33 cellular contexts compared by ENCODE assay signal in the genomic region with DNA sequence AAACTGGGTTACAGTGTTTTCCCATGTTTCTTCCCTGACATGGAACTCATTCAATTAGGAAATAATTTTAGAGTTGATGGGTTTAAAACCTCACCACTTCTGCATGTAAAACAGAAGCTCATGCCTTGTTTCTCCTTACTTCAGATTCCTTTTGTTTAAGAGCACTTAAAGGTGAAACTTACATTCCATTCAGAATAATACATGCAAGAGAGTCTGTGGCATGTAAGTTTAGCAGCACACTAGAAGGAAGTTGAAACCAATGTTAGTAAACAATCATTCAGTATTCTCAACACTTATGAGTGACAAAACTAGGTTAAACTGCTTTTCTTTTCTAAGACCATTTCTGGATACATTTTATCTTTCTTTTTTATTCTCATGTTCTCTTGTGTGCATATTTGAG.
"Had no signal": no experiment of that assay in that cellular context is flagged by ENCODE, and none has a peak within 500 bp of the region (broad histone marks: within the 10 kb centered on the region; RNA-seq: fewer than 3 reads in every experiment).

No MANE protein-coding gene starts in this region.

- DNase-seq: activated CD4-positive, alpha-beta memory T cell treated with anti-CD3 and anti-CD28 coated beads, Interleukin-2, amount 10 ng/mL, durations not matched to agents 7 days and 5 days; activated CD4-positive, alpha-beta T cell treated with anti-CD3 and anti-CD28 coated beads for 4 hours; activated CD4-positive, alpha-beta T cell treated with anti-CD3 and anti-CD28 coated beads, Interleukin-2, amount 10 ng/mL, durations not matched to agents 7 days and 5 days; activated CD4-positive, alpha-beta T cell treated with anti-CD3 and anti-CD28 coated beads, Interleukin-2, amount 50 U/mL, for 4 hours; activated CD4-positive, CD25-positive, alpha-beta regulatory T cell; activated CD4-positive, CD25-positive, alpha-beta regulatory T cell treated with anti-CD3 and anti-CD28 coated beads, Interleukin-2, amount 50 U/mL, for 72 hours; activated CD8-positive, alpha-beta memory T cell treated with anti-CD3 and anti-CD28 coated beads, Interleukin-2, amount 50 U/mL, for 48 hours; activated gamma-delta T cell; activated naive CD4-positive, alpha-beta T cell; activated naive CD4-positive, alpha-beta T cell treated with anti-CD3 and anti-CD28 coated beads, Interleukin-2, amount 10 ng/mL, durations not matched to agents 7 days and 5 days; activated naive CD8-positive, alpha-beta T cell treated with anti-CD3 and anti-CD28 coated beads, Interleukin-2, amount 10 ng/mL, durations not matched to agents 7 days and 5 days; activated T-cell treated with anti-CD3 and anti-CD28 coated beads for 4 hours; activated T-cell treated with anti-CD3 and anti-CD28 coated beads, Interleukin-2, amount 50 U/mL, for 24 hours; activated T-cell treated with anti-CD3 and anti-CD28 coated beads, Interleukin-2, amount 50 U/mL, for 72 hours; central memory CD4-positive, alpha-beta T cell; cerebellar nuclear complex; colonic mucosa; effector CD8-positive, alpha-beta T cell; esophagus squamous epithelium; foreskin melanocyte; T-helper 1 cell; T-helper 17 cell; T1000 had no signal

- H3K4me3 ChIP-seq: ascending aorta, breast epithelium, cardiac muscle cell, colonic mucosa, esophagus squamous epithelium, gastroesophageal sphincter had no signal

- ATAC-seq: activated naive CD4-positive, alpha-beta T cell treated with anti-CD3 and anti-CD28 coated beads, Interleukin-2, amount 50 U/mL, for 72 hours; activated T-cell treated with anti-CD3 and anti-CD28 coated beads, Interleukin-2, amount 50 U/mL, for 72 hours; gastroesophageal sphincter; T-helper 17 cell had no signal

- H3K27me3 ChIP-seq: ascending aorta, breast epithelium, cardiac muscle cell, colonic mucosa, gastroesophageal sphincter had no signal

- FAIRE-seq: endometrium, endothelial cell of umbilical vein had no signal

- H3K4me3 Mint-ChIP-seq: activated CD4-positive, alpha-beta memory T cell treated with anti-CD3 and anti-CD28 coated beads, Interleukin-2, amount 10 ng/mL, durations not matched to agents 7 days and 5 days; activated CD4-positive, alpha-beta T cell treated with anti-CD3 and anti-CD28 coated beads, Interleukin-2, amount 10 ng/mL, durations not matched to agents 7 days and 5 days; activated naive CD4-positive, alpha-beta T cell treated with anti-CD3 and anti-CD28 coated beads, Interleukin-2, amount 10 ng/mL, durations not matched to agents 7 days and 5 days; activated naive CD8-positive, alpha-beta T cell treated with anti-CD3 and anti-CD28 coated beads, Interleukin-2, amount 10 ng/mL, durations not matched to agents 7 days and 5 days; activated T-cell treated with anti-CD3 and anti-CD28 coated beads, Interleukin-2, amount 50 U/mL, for 24 hours; activated T-cell treated with anti-CD3 and anti-CD28 coated beads, Interleukin-2, amount 50 U/mL, for 72 hours; brain; T-helper 17 cell; T-helper 2 cell treated with Interferon-gamma antibody and Interleukin-4, amounts not matched to agents 5 μg/mL and 100 μg/mL, for 36 hours had no signal

- H3K27ac ChIP-seq: ascending aorta, breast epithelium, cardiac muscle cell, colonic mucosa, epithelial cell of prostate, esophagus squamous epithelium, gastroesophageal sphincter had no signal

- H3K4me1 ChIP-seq: ascending aorta, breast epithelium, colonic mucosa, gastroesophageal sphincter had no signal

- H3K27ac Mint-ChIP-seq: activated CD4-positive, alpha-beta memory T cell treated with anti-CD3 and anti-CD28 coated beads, Interleukin-2, amount 10 ng/mL, durations not matched to agents 7 days and 5 days; activated CD4-positive, alpha-beta T cell treated with anti-CD3 and anti-CD28 coated beads, Interleukin-2, amount 10 ng/mL, durations not matched to agents 7 days and 5 days; activated naive CD4-positive, alpha-beta T cell treated with anti-CD3 and anti-CD28 coated beads, Interleukin-2, amount 10 ng/mL, durations not matched to agents 7 days and 5 days; activated naive CD4-positive, alpha-beta T cell treated with anti-CD3 and anti-CD28 coated beads, Interleukin-2, amount 50 U/mL, for 72 hours; activated naive CD8-positive, alpha-beta T cell treated with anti-CD3 and anti-CD28 coated beads, Interleukin-2, amount 10 ng/mL, durations not matched to agents 7 days and 5 days; activated T-cell treated with anti-CD3 and anti-CD28 coated beads, Interleukin-2, amount 50 U/mL, for 24 hours; activated T-cell treated with anti-CD3 and anti-CD28 coated beads, Interleukin-2, amount 50 U/mL, for 72 hours; brain; T-helper 17 cell; T-helper 2 cell treated with Interferon-gamma antibody and Interleukin-4, amounts not matched to agents 5 μg/mL and 100 μg/mL, for 36 hours had no signal

- H3K36me3 ChIP-seq: ascending aorta, breast epithelium, cardiac muscle cell, colonic mucosa, esophagus squamous epithelium, gastroesophageal sphincter had no signal

- H3K4me1 Mint-ChIP-seq: activated CD4-positive, alpha-beta memory T cell treated with anti-CD3 and anti-CD28 coated beads, Interleukin-2, amount 10 ng/mL, durations not matched to agents 7 days and 5 days; activated CD4-positive, alpha-beta T cell treated with anti-CD3 and anti-CD28 coated beads, Interleukin-2, amount 10 ng/mL, durations not matched to agents 7 days and 5 days; activated naive CD4-positive, alpha-beta T cell treated with anti-CD3 and anti-CD28 coated beads, Interleukin-2, amount 10 ng/mL, durations not matched to agents 7 days and 5 days; activated naive CD8-positive, alpha-beta T cell treated with anti-CD3 and anti-CD28 coated beads, Interleukin-2, amount 10 ng/mL, durations not matched to agents 7 days and 5 days; brain; T-helper 17 cell had no signal

- H3K9me3 Mint-ChIP-seq: activated CD4-positive, alpha-beta T cell treated with anti-CD3 and anti-CD28 coated beads, Interleukin-2, amount 10 ng/mL, durations not matched to agents 7 days and 5 days; brain; T-helper 2 cell treated with Interferon-gamma antibody and Interleukin-4, amounts not matched to agents 5 μg/mL and 100 μg/mL, for 36 hours had no signal

- H3K36me3 Mint-ChIP-seq: activated naive CD4-positive, alpha-beta T cell treated with anti-CD3 and anti-CD28 coated beads, Interleukin-2, amount 10 ng/mL, durations not matched to agents 7 days and 5 days; activated naive CD4-positive, alpha-beta T cell treated with anti-CD3 and anti-CD28 coated beads, Interleukin-2, amount 50 U/mL, for 72 hours; activated naive CD8-positive, alpha-beta T cell treated with anti-CD3 and anti-CD28 coated beads, Interleukin-2, amount 10 ng/mL, durations not matched to agents 7 days and 5 days; brain had no signal

- H3K9me3 ChIP-seq: ascending aorta, breast epithelium, colonic mucosa, esophagus squamous epithelium, gastroesophageal sphincter had no signal

- H3K27me3 Mint-ChIP-seq: activated CD4-positive, alpha-beta memory T cell treated with anti-CD3 and anti-CD28 coated beads, Interleukin-2, amount 10 ng/mL, durations not matched to agents 7 days and 5 days; activated CD4-positive, alpha-beta T cell treated with anti-CD3 and anti-CD28 coated beads, Interleukin-2, amount 10 ng/mL, durations not matched to agents 7 days and 5 days; activated naive CD4-positive, alpha-beta T cell treated with anti-CD3 and anti-CD28 coated beads, Interleukin-2, amount 10 ng/mL, durations not matched to agents 7 days and 5 days; activated naive CD8-positive, alpha-beta T cell treated with anti-CD3 and anti-CD28 coated beads, Interleukin-2, amount 10 ng/mL, durations not matched to agents 7 days and 5 days; activated T-cell treated with anti-CD3 and anti-CD28 coated beads, Interleukin-2, amount 50 U/mL, for 24 hours; brain; T-helper 17 cell had no signal
